21 cellular contexts compared by ENCODE assay signal in genomic region chr2:96175951-96176350, GRCh38. TPM values are rescaled to one million over a fixed set of nuclear protein-coding genes. Genes with fewer than 3 reads are reported as not detected.
DNase-seq lines count a peak whose midpoint lies in the region; TF ChIP-seq lines count a peak whose summit lies in the region.
"Had no signal": no experiment of that assay in that cellular context is flagged by ENCODE, and none has a peak within 500 bp of the region (broad histone marks: within the 10 kb centered on the region; RNA-seq: fewer than 3 reads in every experiment).

No MANE protein-coding gene starts in this region.

- TF ChIP-seq CTCF in chondrocyte (IDR thresholded peaks at IDR 0.05), result no peak
- TF ChIP-seq CTCF in parathyroid adenoma (IDR thresholded peaks at IDR 0.05), result no peak
- no peak for TF ChIP-seq CTCF in mesothelial cell of epicardium (IDR thresholded peaks at IDR 0.05; ENCODE audit: unreplicated experiment)

- H3K4me1 Mint-ChIP-seq in chondrocyte (ENCODE audit: low read depth) (peaks cover 13% of the 10 kb centered on the region), mesothelial cell of epicardium (peaks cover 10% of the 10 kb centered on the region)

- DNase-seq in AG20443 (ENCODE audit: low spot score), result peak; percentile 85
- peak; percentile 56 for DNase-seq in LHCN-M2 (ENCODE audit: low read depth)
- no peak for DNase-seq in chondrocyte (ENCODE audit: low spot score)
- no peak for DNase-seq in ecto neural progenitor cell (ENCODE audit: low spot score)
- no peak for DNase-seq in mesothelial cell of epicardium (ENCODE audit: low spot score in 2 of 2, unreplicated experiment in 2 of 2)
- no peak for DNase-seq in NCI-H1436 (lab: John Stamatoyannopoulos, UW)
- DNase-seq in islet precursor cell, result no peak
- DNase-seq: activated CD4-positive, CD25-positive, alpha-beta regulatory T cell treated with anti-CD3 and anti-CD28 coated beads, Interleukin-2, amount 50 U/mL, for 72 hours; activated naive CD8-positive, alpha-beta T cell treated with anti-CD3 and anti-CD28 coated beads, Interleukin-2, amount 10 ng/mL, durations not matched to agents 7 days and 5 days; colonic mucosa; hypothalamus; left lung; naive B cell; NCI-H82 had no signal

- H3K36me3 Mint-ChIP-seq in chondrocyte (ENCODE audit: low read depth), result no peaks in the 10 kb centered on the region
- H3K36me3 Mint-ChIP-seq in mesothelial cell of epicardium, result no peaks in the 10 kb centered on the region
- H3K36me3 Mint-ChIP-seq: activated naive CD8-positive, alpha-beta T cell treated with anti-CD3 and anti-CD28 coated beads, Interleukin-2, amount 10 ng/mL, durations not matched to agents 7 days and 5 days; naive B cell had no signal

- H3K9me3 Mint-ChIP-seq in chondrocyte (ENCODE audit: low read depth) (no peaks in the 10 kb centered on the region), mesothelial cell of epicardium (no peaks in the 10 kb centered on the region)
- H3K9me3 Mint-ChIP-seq: activated naive CD8-positive, alpha-beta T cell treated with anti-CD3 and anti-CD28 coated beads, Interleukin-2, amount 10 ng/mL, durations not matched to agents 7 days and 5 days; naive B cell had no signal

- H3K27ac Mint-ChIP-seq in chondrocyte (ENCODE audit: unreplicated experiment), result peak overlapping the region; percentile 24
- no peak overlapping the region for H3K27ac Mint-ChIP-seq in mesothelial cell of epicardium
- H3K27ac Mint-ChIP-seq: activated naive CD8-positive, alpha-beta T cell treated with anti-CD3 and anti-CD28 coated beads, Interleukin-2, amount 10 ng/mL, durations not matched to agents 7 days and 5 days; naive B cell had no signal

- H3K36me3 ChIP-seq in parathyroid adenoma (ENCODE audit: control insufficient read depth, insufficient read depth, low read length), result no peaks in the 10 kb centered on the region
- H3K36me3 ChIP-seq: colonic mucosa, left lung, thoracic aorta had no signal

- H3K4me3 ChIP-seq in parathyroid adenoma (ENCODE audit: low read depth, low read length), result no peak overlapping the region
- H3K4me3 ChIP-seq: colonic mucosa, left lung, thoracic aorta had no signal

- H3K4me3 Mint-ChIP-seq in chondrocyte (ENCODE audit: unreplicated experiment) (no peak overlapping the region), mesothelial cell of epicardium (no peak overlapping the region)
- H3K4me3 Mint-ChIP-seq: activated naive CD8-positive, alpha-beta T cell treated with anti-CD3 and anti-CD28 coated beads, Interleukin-2, amount 10 ng/mL, durations not matched to agents 7 days and 5 days; naive B cell had no signal

- H3K4me2 ChIP-seq in parathyroid adenoma (ENCODE audit: low read length), result no peak overlapping the region

- no peaks in the 10 kb centered on the region for H3K9me3 ChIP-seq in parathyroid adenoma (ENCODE audit: control insufficient read depth, low read length)
- H3K9me3 ChIP-seq: colonic mucosa, left lung, thoracic aorta had no signal

- H2AFZ ChIP-seq in parathyroid adenoma, result peak overlapping the region; percentile 39

- H3K27me3 Mint-ChIP-seq in chondrocyte (ENCODE audit: low read depth), result peaks cover 1% of the 10 kb centered on the region
- H3K27me3 Mint-ChIP-seq in mesothelial cell of epicardium (ENCODE audit: low read depth), result peaks cover 12% of the 10 kb centered on the region
- H3K27me3 Mint-ChIP-seq: activated naive CD8-positive, alpha-beta T cell treated with anti-CD3 and anti-CD28 coated beads, Interleukin-2, amount 10 ng/mL, durations not matched to agents 7 days and 5 days; naive B cell had no signal

- no peaks in the 10 kb centered on the region for H3K27me3 ChIP-seq in parathyroid adenoma (ENCODE audit: control insufficient read depth, insufficient read depth, low read length)
- H3K27me3 ChIP-seq: colonic mucosa, left lung had no signal

- H3K27ac ChIP-seq in parathyroid adenoma, result peak overlapping the region; percentile 38
- H3K27ac ChIP-seq: colonic mucosa, epithelial cell of prostate, left lung, thoracic aorta had no signal

- no peak overlapping the region for H3K9ac ChIP-seq in parathyroid adenoma

- no peaks in the 10 kb centered on the region for H3K79me2 ChIP-seq in parathyroid adenoma

- H3K4me1 ChIP-seq in parathyroid adenoma, result no peaks in the 10 kb centered on the region
- H3K4me1 ChIP-seq: colonic mucosa, left lung had no signal

RNA-seq across cellular contexts. Expression of gene DUSP2, which starts 30.7 kb away (rescaled TPM):
- total RNA-seq in LHCN-M2 (2014; rRNA removed) (0.23 and 0.71 TPM in 2 replicates), chondrocyte (0.31 to 1.3 TPM (median 1.1 TPM) in 3 replicates), mesothelial cell of epicardium (38.3 to 42.7 TPM (median 40.6 TPM) in 3 replicates)
- polyA plus RNA-seq in LHCN-M2 (2012), result 0.61 TPM
- total RNA-seq: HepG2 had no signal
- polyA plus RNA-seq: HepG2 had no signal

RNA-seq across cellular contexts. Expression of gene STARD7, which starts 32.7 kb away (rescaled TPM):
- total RNA-seq in LHCN-M2 (2014; rRNA removed), result 168 and 171 TPM in 2 replicates
- 59.5 TPM for polyA plus RNA-seq in LHCN-M2 (2012)
- 61.0 to 81.8 TPM (median 66.1 TPM) in 3 replicates for total RNA-seq in chondrocyte
- total RNA-seq in mesothelial cell of epicardium, result 107 to 109 TPM (median 108 TPM) in 3 replicates

RNA-seq across cellular contexts. Expression of gene ASTL, which starts 37.6 kb away (rescaled TPM):
- total RNA-seq in LHCN-M2 (2014; rRNA removed) (not detected in 2 replicates), chondrocyte (not detected in 3 replicates), mesothelial cell of epicardium (0.60 to 1.2 TPM (median 1.1 TPM) in 3 replicates)
- polyA plus RNA-seq in LHCN-M2 (2012), result not detected
- total RNA-seq: H4; HepG2; left lung; pulmonary artery endothelial cell; T-helper 2 cell treated with Interferon-gamma antibody and Interleukin-4, amounts not matched to agents 100 ng/mL and 5 ng/mL, for 36 hours; thoracic aorta had no signal
- polyA plus RNA-seq: HepG2 had no signal

RNA-seq across cellular contexts. Expression of gene ADRA2B, which starts 59.6 kb away (rescaled TPM):
- total RNA-seq in LHCN-M2 (2014; rRNA removed) (not detected in 2 replicates), chondrocyte (0.07 TPM in 1 of 3 replicates, not detected in the others), mesothelial cell of epicardium (0.51 to 0.63 TPM (median 0.56 TPM) in 3 replicates)
- not detected for polyA plus RNA-seq in LHCN-M2 (2012)
- total RNA-seq: H4, HepG2, pulmonary artery endothelial cell had no signal
- polyA plus RNA-seq: HepG2 had no signal

Comparison
In these comparisons a context has a peak if more than half of its experiments do, and no peak if none do; other contexts are left out.
1. DNase-seq: peak in AG20443 (single experiment) and LHCN-M2 (single experiment); none in chondrocyte (single experiment), ecto neural progenitor cell (single experiment), mesothelial cell of epicardium (0 of 2), NCI-H1436 (single experiment) and islet precursor cell (single experiment).
2. RNA of gene DUSP2, which starts 30.7 kb away (total RNA-seq): 38.3 to 42.7 TPM in mesothelial cell of epicardium; 0.31 to 1.3 TPM in chondrocyte and 0.23 to 0.71 TPM in LHCN-M2; every median in the first group is over 10 times any median in the second.